Comparison of ENCODE assay signal across 19 cellular contexts in the genomic region with DNA sequence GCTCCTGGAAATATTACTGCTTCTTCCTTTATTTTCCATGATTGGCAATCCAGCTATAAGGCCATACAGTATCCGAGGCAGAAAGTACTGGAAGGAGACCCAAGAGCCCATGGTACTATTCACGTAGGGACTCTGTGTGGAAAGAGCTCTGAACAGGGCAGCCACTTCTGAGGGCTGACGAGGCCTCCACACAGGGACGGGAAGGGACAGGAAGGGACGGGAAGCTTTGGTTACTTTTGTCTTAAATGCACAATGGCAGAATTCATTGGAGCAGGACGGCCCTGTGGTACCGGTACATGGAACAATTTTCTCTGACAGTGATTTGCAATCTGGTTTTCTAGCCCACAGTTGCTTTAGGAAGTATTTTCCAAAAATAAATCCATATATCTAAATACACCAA.
DNase-seq lines count a peak whose midpoint lies in the region; ATAC-seq, FAIRE-seq and TF ChIP-seq lines count a peak whose summit lies in the region.
"Had no signal": no experiment of that assay in that cellular context is flagged by ENCODE, and none has a peak within 500 bp of the region (broad histone marks: within the 10 kb centered on the region; RNA-seq: fewer than 3 reads in every experiment).

No MANE protein-coding gene starts in this region.

- no peak for TF ChIP-seq POLR2A in GM12892 (IDR thresholded peaks at IDR 0.05; ENCODE audit: low read depth, low read length)

- H3K36me3 Mint-ChIP-seq in CD4-positive, alpha-beta T cell (ENCODE audit: low read depth): peaks cover 72% of the 10 kb centered on the region

- CTCF ChIA-PET in CD4-positive, alpha-beta T cell (lab: Charles Lee): no interaction called here

- no peak for DNase-seq in CD4-positive, alpha-beta T cell
- DNase-seq in bronchial epithelial cell (ENCODE audit: low read depth): no peak
- DNase-seq in substantia nigra (lab: John Stamatoyannopoulos, UW): peak in 1 of 49 donors; percentile 40
- no peak for DNase-seq in GM12892 (ENCODE audit: insufficient read length)
- DNase-seq in cerebellar nuclear complex (lab: John Stamatoyannopoulos, UW): no peak
- DNase-seq: CD8-positive, alpha-beta memory T cell; DMS53; EL; NCI-H1105 treated with DMSO at 0.1 percent for 48 hours; NCI-H1694; NCI-H510A; NCI-H774; SHP77 had no signal

- peak; percentile 28 for FAIRE-seq in bronchial epithelial cell (lab: Jason Lieb, UNC)
- FAIRE-seq in GM12892 (lab: Jason Lieb, UNC): no peak
- FAIRE-seq: A549, GM12878, H54, K562 had no signal

- H3K36me3 ChIP-seq in bronchial epithelial cell (ENCODE audit: control insufficient read depth, insufficient read depth, low read length): peaks cover 1% of the 10 kb centered on the region

- no peak overlapping the region for H3K27ac ChIP-seq in CD4-positive, alpha-beta T cell (ENCODE audit: low read depth, low read length)
- H3K27ac ChIP-seq in layer of hippocampus (ENCODE audit: low read depth, low read length) (peak overlapping the region; percentile 88), substantia nigra (ENCODE audit: low read depth, low read length, poor library complexity, severe bottlenecking) (peak overlapping the region; percentile 89)
- H3K27ac ChIP-seq: A549 had no signal

- POLR2A ChIA-PET in CD4-positive, alpha-beta T cell (lab: Charles Lee): no interaction called here

- no peaks in the 10 kb centered on the region for H3K9me3 Mint-ChIP-seq in CD4-positive, alpha-beta T cell

- no peak for ATAC-seq in CD4-positive, alpha-beta T cell (ENCODE audit: poor library complexity)
- ATAC-seq in GM21526 (IDR thresholded peaks at IDR 0.05; ENCODE audit: low FRiP score, unreplicated experiment): no peak
- ATAC-seq: A549, GM12878, K562 had no signal

- intact Hi-C loops in CD4-positive, alpha-beta T cell (cut with DNase I, micrococcal nuclease): no loop called here

- no peaks in the 10 kb centered on the region for H3K27me3 ChIP-seq in CD4-positive, alpha-beta T cell (ENCODE audit: control insufficient read depth, insufficient read depth, low read length)
- no peaks in the 10 kb centered on the region for H3K27me3 ChIP-seq in bronchial epithelial cell (ENCODE audit: control insufficient read depth, insufficient read depth, low read length)
- H3K27me3 ChIP-seq in layer of hippocampus (ENCODE audit: control insufficient read depth, insufficient read depth, low read length): no peaks in the 10 kb centered on the region

- H3K4me1 Mint-ChIP-seq in CD4-positive, alpha-beta T cell (ENCODE audit: low read depth): peaks cover 8% of the 10 kb centered on the region

- no peaks in the 10 kb centered on the region for H3K27me3 Mint-ChIP-seq in CD4-positive, alpha-beta T cell
- H3K27me3 Mint-ChIP-seq: CD8-positive, alpha-beta memory T cell had no signal

- TF ChIP-seq CTCF in CD4-positive, alpha-beta T cell (IDR thresholded peaks at IDR 0.05): no peak
- no peak for TF ChIP-seq CTCF in bronchial epithelial cell (IDR thresholded peaks at IDR 0.05; ENCODE audit: insufficient read depth, low read length, severe bottlenecking)

- H3K27ac Mint-ChIP-seq in CD4-positive, alpha-beta T cell: peak overlapping the region; percentile 59

- H3K4me3 Mint-ChIP-seq in CD4-positive, alpha-beta T cell: no peak overlapping the region

- no peak overlapping the region for H3K4me3 ChIP-seq in bronchial epithelial cell (ENCODE audit: low read depth, low read length)
- H3K4me3 ChIP-seq: A549, GM12878, K562 had no signal

- H3K9me3 ChIP-seq in CD4-positive, alpha-beta T cell (ENCODE audit: control insufficient read depth, low read length): no peaks in the 10 kb centered on the region
- H3K9me3 ChIP-seq: A549 had no signal
